Comparison of ENCODE assay signal across 8 cellular contexts in the genomic region with DNA sequence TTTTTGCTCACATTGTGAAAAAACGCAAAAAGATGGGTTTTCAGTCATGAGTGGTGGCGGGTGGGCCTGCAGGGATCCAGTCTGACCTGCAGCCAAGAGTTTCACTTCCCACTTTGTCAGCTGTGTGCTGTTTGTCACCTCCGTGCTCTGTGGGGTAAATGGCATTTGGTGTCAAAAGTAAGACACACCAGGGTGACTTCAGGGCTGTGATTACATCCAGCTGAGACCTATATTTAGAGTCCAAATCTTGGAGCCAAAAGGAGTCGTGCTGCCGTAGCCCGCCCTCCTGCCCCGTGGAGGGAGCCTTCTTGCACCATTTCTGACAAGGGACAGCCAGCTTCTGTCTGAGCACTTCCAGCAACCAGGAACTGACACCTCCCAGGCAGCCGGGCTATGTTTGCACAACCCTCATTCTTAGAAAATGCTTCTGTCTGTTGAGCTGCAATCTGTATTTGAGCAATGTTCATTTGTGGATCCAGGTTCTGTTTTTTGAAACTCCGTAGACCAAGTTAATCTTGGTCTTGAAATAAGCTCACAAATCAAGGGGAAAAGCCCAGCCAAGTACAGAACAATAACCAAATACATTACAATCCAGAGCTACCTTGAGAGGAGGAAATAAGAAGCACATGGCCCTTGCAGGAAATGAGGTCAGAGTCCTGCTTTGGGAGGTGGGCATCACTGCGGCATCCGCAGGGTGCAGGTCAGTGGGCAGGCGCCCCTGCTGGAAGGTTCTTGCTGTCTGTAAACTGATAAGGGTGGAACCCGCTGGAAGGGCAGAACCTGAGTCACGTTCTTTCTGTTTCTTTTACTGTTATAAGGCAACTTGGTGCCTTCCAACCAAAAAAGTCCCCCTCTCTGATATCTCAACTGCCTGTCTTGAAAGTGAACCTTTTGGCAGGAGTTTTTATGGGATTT. TPM values are rescaled to one million over a fixed set of nuclear protein-coding genes. Genes with fewer than 3 reads are reported as not detected.
A peak's percentile ranks its signal among the peaks of the same experiment; 100 is the strongest.
DNase-seq lines count a peak whose midpoint lies in the region; ATAC-seq and TF ChIP-seq lines count a peak whose summit lies in the region.

No MANE protein-coding gene starts in this region.

- POLR2A ChIA-PET in CD8-positive, alpha-beta T cell (lab: Charles Lee): interaction anchor here (0.9 to 2.8 kb wide), 3 partner anchors 8 to 52 kb away, joined by 3 to 12 read pairs (median 3); partner anchors contain the start of gene ABCG1
- POLR2A ChIA-PET in WTC11 (lab: Charles Lee): interaction anchor here (1.3 to 2.1 kb wide), 2 partner anchors 14 to 25 kb away, joined by 5 to 20 read pairs; partner anchors contain the start of gene ABCG1

- H3K36me3 Mint-ChIP-seq in CD8-positive, alpha-beta T cell: peaks cover 4% of the 10 kb centered on the region
- H3K36me3 Mint-ChIP-seq in WTC11: no peaks in the 10 kb centered on the region

- H3K27ac Mint-ChIP-seq in CD8-positive, alpha-beta T cell: peak overlapping the region; percentile 95
- 0 out of 2 replicates have a peak overlapping the region, but pooled peaks have one; percentile 45 for H3K27ac Mint-ChIP-seq in WTC11

- CTCF ChIA-PET in CD8-positive, alpha-beta T cell (lab: Charles Lee): interaction anchor here (0.7 to 3.1 kb wide), 8 partner anchors 9 to 88 kb away, joined by 3 to 21 read pairs (median 8); no protein-coding TSS in a partner anchor
- CTCF ChIA-PET in WTC11 (lab: Charles Lee): interaction anchor here (0.7 to 3.0 kb wide), 9 partner anchors 12 to 129 kb away, joined by 3 to 24 read pairs (median 6); partner anchors contain the start of gene ABCG1

- DNase-seq in CD8-positive, alpha-beta T cell: peak; percentile 49 to 94 (median 72)
- DNase-seq in GM20000 (ENCODE audit: low spot score): peak; percentile 85
- DNase-seq in Jurkat, Clone E6-1 (ENCODE audit: low read depth, low spot score): peak; percentile 89
- DNase-seq in WTC11 (ENCODE audit: low spot score): peak; percentile 24
- DNase-seq in caudate nucleus (lab: John Stamatoyannopoulos, UW): peak in 5 of 61 donors; percentile 28 to 75 (median 50)
- DNase-seq in right lobe of liver: peak; percentile 56 to 74 (median 72)
- DNase-seq in stimulated activated CD4-positive, alpha-beta T cell treated with anti-CD3 and anti-CD28 coated beads, TNF-alpha, amount 100 ng/mL, for 4 hours (ENCODE audit: low read depth in 3 of 3): peak; percentile 46 to 62 (median 52)
- DNase-seq in 8988T: no peak

- peak; percentile 50 for TF ChIP-seq CTCF in CD8-positive, alpha-beta T cell (IDR thresholded peaks at IDR 0.05)
- TF ChIP-seq CTCF in GM20000 (IDR thresholded peaks at IDR 0.05; ENCODE audit: extremely low read depth, missing control alignments): no peak
- TF ChIP-seq CTCF in WTC11 (IDR thresholded peaks at IDR 0.05): no peak
- TF ChIP-seq CTCF in right lobe of liver (IDR thresholded peaks at IDR 0.05): peak in 2 of 4 donors; percentile 13 to 22

- TF ChIP-seq POLR2A in right lobe of liver (IDR thresholded peaks at IDR 0.05): no peak

- intact Hi-C loops in CD8-positive, alpha-beta T cell (cut with DNase I, micrococcal nuclease): loop anchor here (2.0 to 10.0 kb wide), 4 partner anchors 171 to 219 kb away; partner anchors contain the start of gene ZBTB21 (in 1 of the 2)
- intact Hi-C loops in right lobe of liver (cut with DNase I): no loop called here

- no peaks in the 10 kb centered on the region for H3K27me3 Mint-ChIP-seq in CD8-positive, alpha-beta T cell (ENCODE audit: low read depth)
- peaks cover 35% of the 10 kb centered on the region for H3K27me3 Mint-ChIP-seq in WTC11 (ENCODE audit: low read depth)

- H3K4me1 ChIP-seq in CD8-positive, alpha-beta T cell (ENCODE audit: insufficient read depth, low read length): peaks cover 80% of the 10 kb centered on the region
- peaks cover 0 to 37% (median 13%) of the 10 kb centered on the region in 4 donors for H3K4me1 ChIP-seq in right lobe of liver

- H3K4me3 Mint-ChIP-seq in CD8-positive, alpha-beta T cell: peak overlapping the region; percentile 70
- no peak overlapping the region for H3K4me3 Mint-ChIP-seq in WTC11

- 21% methylated on average over 12 of the region's 14 CpGs for WGBS in right lobe of liver (ENCODE audit: insufficient coverage, low coverage, low lambda C conversion rate, missing lambda C conversion rate)

- H3K27me3 ChIP-seq in CD8-positive, alpha-beta T cell (ENCODE audit: insufficient read depth, low read length): no peaks in the 10 kb centered on the region
- H3K27me3 ChIP-seq in right lobe of liver: no peaks in the 10 kb centered on the region

- H3K36me3 ChIP-seq in CD8-positive, alpha-beta T cell (ENCODE audit: insufficient read depth, low read length): no peaks in the 10 kb centered on the region
- H3K36me3 ChIP-seq in right lobe of liver: no peaks in the 10 kb centered on the region

- H3K27ac ChIP-seq in CD8-positive, alpha-beta T cell (ENCODE audit: low read depth, low read length): peak overlapping the region; percentile 69
- H3K27ac ChIP-seq in caudate nucleus (ENCODE audit: low read depth, low read length) (peak overlapping the region; percentile 93), right lobe of liver (peak overlapping the region; percentile 32 to 68 (median 67))

- no peaks in the 10 kb centered on the region for H3K9me3 ChIP-seq in CD8-positive, alpha-beta T cell (ENCODE audit: low read length)
- H3K9me3 ChIP-seq in right lobe of liver: no peaks in the 10 kb centered on the region

- H3K9me3 Mint-ChIP-seq in CD8-positive, alpha-beta T cell: no peaks in the 10 kb centered on the region
- H3K9me3 Mint-ChIP-seq in WTC11: no peaks in the 10 kb centered on the region

- peaks cover 94% of the 10 kb centered on the region for H3K4me1 Mint-ChIP-seq in CD8-positive, alpha-beta T cell (ENCODE audit: low read depth)
- H3K4me1 Mint-ChIP-seq in WTC11: peaks cover 36% of the 10 kb centered on the region

- peak overlapping the region; percentile 1 for H3K4me3 ChIP-seq in CD8-positive, alpha-beta T cell (ENCODE audit: low read depth, low read length)
- H3K4me3 ChIP-seq in Jurkat, Clone E6-1 (ENCODE audit: low read length): peak overlapping the region; percentile 63
- no peak overlapping the region for H3K4me3 ChIP-seq in right lobe of liver

- ATAC-seq in CD8-positive, alpha-beta T cell: peak; percentile 57
- no peak; the same call in 1 of the 2 replicates for ATAC-seq in WTC11
- peak; percentile 50 to 57 (median 52) for ATAC-seq in right lobe of liver

TF ChIP-seq in WTC11, 78 proteins besides CTCF, POLR2A, EP300 and RAD21:
- TF ChIP-seq GABPB1 (CRISPR knock-in tag; IDR thresholded peaks at IDR 0.05) (no peak), GTF2I (CRISPR knock-in tag; conservative IDR thresholded peaks at IDR 0.05) (no peak), RORB (CRISPR knock-in tag; IDR thresholded peaks at IDR 0.05) (no peak), ELF4 (CRISPR knock-in tag; IDR thresholded peaks at IDR 0.05; ENCODE audit: low read depth) (no peak), CDX4 (CRISPR knock-in tag; IDR thresholded peaks at IDR 0.05; ENCODE audit: borderline replicate concordance) (no peak), NFE2L1 (CRISPR knock-in tag; IDR thresholded peaks at IDR 0.05) (no peak), ZNF232 (CRISPR knock-in tag; IDR thresholded peaks at IDR 0.05) (no peak), SMAD4 (CRISPR knock-in tag; IDR thresholded peaks at IDR 0.05) (no peak), ATF1 (CRISPR knock-in tag; IDR thresholded peaks at IDR 0.05) (no peak), E2F4 (CRISPR knock-in tag; IDR thresholded peaks at IDR 0.05; ENCODE audit: borderline replicate concordance, low read depth) (no peak), IRF2 (CRISPR knock-in tag; IDR thresholded peaks at IDR 0.05; ENCODE audit: borderline replicate concordance, low read depth) (no peak), MAX (CRISPR knock-in tag; IDR thresholded peaks at IDR 0.05) (no peak), ZBTB21 (CRISPR knock-in tag; IDR thresholded peaks at IDR 0.05; ENCODE audit: borderline replicate concordance) (no peak)

RNA-seq across cellular contexts. Expression of gene ABCG1, which starts 14.4 kb away (rescaled TPM):
- total RNA-seq in CD8-positive, alpha-beta T cell: 100 to 1,000 TPM; 119 to 123 TPM
- 19.7 TPM for polyA plus RNA-seq in Jurkat, Clone E6-1 (2012; ENCODE audit: insufficient read depth, insufficient read length)
- total RNA-seq in WTC11 (2021) (2.9 to 4.0 TPM (median 3.7 TPM) in 3 replicates), right lobe of liver (1 to 10 TPM; 3.3 to 9.8 (median 4.8) TPM)

Comparison
In these comparisons a context has a peak if more than half of its experiments do, and no peak if none do; other contexts are left out.
1. H3K4me3 ChIP-seq: peak in CD8-positive, alpha-beta T cell (single experiment) and Jurkat, Clone E6-1 (single experiment); none in right lobe of liver (0 of 3).
2. RNA of gene ABCG1, which starts 14.4 kb away (total RNA-seq): 119 to 123 TPM in CD8-positive, alpha-beta T cell; 3.3 to 9.8 TPM in right lobe of liver and 2.9 to 4.0 TPM in WTC11; every median in the first group is over 10 times any median in the second.
3. intact Hi-C loops: an anchor here in CD8-positive, alpha-beta T cell (2.0 to 10.0 kb wide); none called in right lobe of liver.
4. Peak in every context shown above with its lines, with median percentiles within 50 percentile points of each other: H3K27ac ChIP-seq.